1 cellular context compared by ENCODE assay signal in genomic region chr22:46297151-46297819, GRCh38.
TF ChIP-seq lines count a peak whose summit lies in the region.

No MANE protein-coding gene starts in this region.

TF ChIP-seq in HEK293, 187 proteins besides CTCF, POLR2A, EP300 and RAD21 (continued from another document):
- TF ChIP-seq ZNF148 (tag by site-specific recombination; IDR thresholded peaks at IDR 0.05; ENCODE audit: borderline replicate concordance) (no peak), ZNF114 (tag by site-specific recombination; IDR thresholded peaks at IDR 0.05) (no peak), SP7 (tag by site-specific recombination; IDR thresholded peaks at IDR 0.05) (no peak), ZNF692 (tag by site-specific recombination; IDR thresholded peaks at IDR 0.05) (no peak), ZNF302 (tag by site-specific recombination; IDR thresholded peaks at IDR 0.05; ENCODE audit: low read depth) (no peak), ZNF560 (tag by site-specific recombination; IDR thresholded peaks at IDR 0.05; ENCODE audit: borderline replicate concordance) (no peak), ZNF132 (tag by site-specific recombination; IDR thresholded peaks at IDR 0.05; ENCODE audit: borderline replicate concordance) (no peak), PRDM6 (tag by site-specific recombination; IDR thresholded peaks at IDR 0.05) (no peak), KLF10 (tag by site-specific recombination; IDR thresholded peaks at IDR 0.05) (peak; percentile 28), HOXC10 (CRISPR knock-in tag; IDR thresholded peaks at IDR 0.05) (no peak)
